ENCODE assay signal across 1 cellular context in the genomic region with DNA sequence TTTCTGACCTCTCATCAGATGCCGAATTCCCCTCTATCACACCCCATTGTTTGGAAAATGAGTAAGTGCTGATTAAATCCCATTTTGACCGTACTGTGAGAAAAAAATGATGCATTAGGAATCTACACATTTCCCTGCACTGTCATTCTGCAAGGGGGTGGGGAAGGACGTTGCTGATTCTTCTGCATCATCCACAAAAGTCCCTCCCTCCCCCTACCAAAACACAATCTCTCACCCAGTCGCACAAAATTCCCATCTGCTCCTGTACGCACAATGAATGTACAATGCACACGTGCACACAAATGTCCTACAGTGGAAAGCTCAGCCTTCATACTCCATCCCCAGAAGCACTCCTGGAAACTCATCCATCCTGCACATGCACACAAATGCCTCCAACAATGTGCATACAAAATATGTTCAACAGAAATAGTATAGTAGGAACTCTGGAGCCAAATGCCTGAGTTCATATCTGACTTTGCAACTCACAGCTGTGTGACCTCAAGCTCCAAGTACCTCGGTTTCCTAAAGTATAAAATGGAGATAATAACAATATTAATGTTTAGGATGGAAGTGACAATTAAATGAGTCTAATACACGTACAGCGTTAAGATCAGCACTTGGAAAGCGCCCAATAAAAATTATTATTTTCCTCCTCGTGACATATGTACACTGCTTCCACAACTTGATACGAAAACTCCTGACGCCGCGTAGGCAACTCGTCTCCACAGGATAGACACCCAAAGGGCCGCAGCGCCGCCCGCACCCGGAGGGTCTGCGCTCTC.
TF ChIP-seq lines count a peak whose summit lies in the region.

No MANE protein-coding gene starts in this region.

TF ChIP-seq in IMR-90, 13 proteins besides CTCF, POLR2A, EP300 and RAD21 (continued from another document):
- TF ChIP-seq BHLHE40 (IDR thresholded peaks at IDR 0.05; ENCODE audit: low read depth, low read length) (peak; percentile 59), RFX5 (IDR thresholded peaks at IDR 0.05; ENCODE audit: low read depth, low read length) (no peak), RCOR1 (IDR thresholded peaks at IDR 0.05; ENCODE audit: insufficient replicate concordance, low read length) (no peak), CHD1 (IDR thresholded peaks at IDR 0.05; ENCODE audit: low read depth, low read length) (no peak), FOS (IDR thresholded peaks at IDR 0.05; ENCODE audit: low read depth, low read length) (no peak), MAFK (IDR thresholded peaks at IDR 0.05; ENCODE audit: low read depth, low read length) (peak; percentile 44; the same call in 1 of the 2 replicates), CEBPB (IDR thresholded peaks at IDR 0.05; ENCODE audit: low read depth, low read length) (no peak), NFE2L2 (IDR thresholded peaks at IDR 0.05; ENCODE audit: low read depth, low read length) (peak; percentile 68), MXI1 (IDR thresholded peaks at IDR 0.05; ENCODE audit: borderline replicate concordance, low read depth, low read length) (peak; percentile 30), MAZ (IDR thresholded peaks at IDR 0.05; ENCODE audit: borderline replicate concordance, low read depth, low read length) (no peak)
- TF ChIP-seq, protein P1, sequence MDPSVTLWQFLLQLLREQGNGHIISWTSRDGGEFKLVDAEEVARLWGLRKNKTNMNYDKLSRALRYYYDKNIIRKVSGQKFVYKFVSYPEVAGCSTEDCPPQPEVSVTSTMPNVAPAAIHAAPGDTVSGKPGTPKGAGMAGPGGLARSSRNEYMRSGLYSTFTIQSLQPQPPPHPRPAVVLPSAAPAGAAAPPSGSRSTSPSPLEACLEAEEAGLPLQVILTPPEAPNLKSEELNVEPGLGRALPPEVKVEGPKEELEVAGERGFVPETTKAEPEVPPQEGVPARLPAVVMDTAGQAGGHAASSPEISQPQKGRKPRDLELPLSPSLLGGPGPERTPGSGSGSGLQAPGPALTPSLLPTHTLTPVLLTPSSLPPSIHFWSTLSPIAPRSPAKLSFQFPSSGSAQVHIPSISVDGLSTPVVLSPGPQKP (IDR thresholded peaks at IDR 0.05; ENCODE audit: borderline replicate concordance, low read depth, low read length) = no peak
